Comparison of ENCODE assay signal across 11 cellular contexts in genomic region chr19:38721977-38722773, GRCh38. TPM values are rescaled to one million over a fixed set of nuclear protein-coding genes. Genes with fewer than 3 reads are reported as not detected.
DNase-seq lines count a peak whose midpoint lies in the region; ATAC-seq and TF ChIP-seq lines count a peak whose summit lies in the region.
"Had no signal": no experiment of that assay in that cellular context is flagged by ENCODE, and none has a peak within 500 bp of the region (broad histone marks: within the 10 kb centered on the region; RNA-seq: fewer than 3 reads in every experiment).

No MANE protein-coding gene starts in this region.

- TF ChIP-seq POLR2A in body of pancreas (IDR thresholded peaks at IDR 0.05) = no peak

- H3K4me1 ChIP-seq in BLaER1 (peaks cover 37% of the 10 kb centered on the region), body of pancreas (peaks cover 34% of the 10 kb centered on the region), psoas muscle (peaks cover 27% of the 10 kb centered on the region)

- ATAC-seq in body of pancreas (peak; percentile 37), psoas muscle (no peak)

- no peaks in the 10 kb centered on the region for H3K9me3 ChIP-seq in BLaER1
- no peaks in the 10 kb centered on the region for H3K9me3 ChIP-seq in body of pancreas
- H3K9me3 ChIP-seq in psoas muscle = no peaks in the 10 kb centered on the region

- H4K20me1 ChIP-seq in BLaER1 = no peaks in the 10 kb centered on the region

- H3K9ac ChIP-seq in BLaER1 = peak overlapping the region; percentile 70

- intact Hi-C loops in body of pancreas (cut with DNase I) (no loop called here), psoas muscle (cut with DNase I) (no loop called here)

- H3K27me3 ChIP-seq in BLaER1 (no peaks in the 10 kb centered on the region), body of pancreas (no peaks in the 10 kb centered on the region), psoas muscle (ENCODE audit: insufficient read depth in 3 of 3, low read length in 2 of 3) (no peaks in the 10 kb centered on the region)

- H3K4me3 ChIP-seq in BLaER1 (no peak overlapping the region), body of pancreas (no peak overlapping the region), psoas muscle (no peak overlapping the region)

- TF ChIP-seq CTCF in body of pancreas (IDR thresholded peaks at IDR 0.05) (no peak), psoas muscle (IDR thresholded peaks at IDR 0.05) (no peak)

- H3K36me3 ChIP-seq in BLaER1 = peaks cover 100% of the 10 kb centered on the region
- peaks cover 30 to 53% of the 10 kb centered on the region in 2 donors for H3K36me3 ChIP-seq in body of pancreas (replicated peaks in 1 of 2; ENCODE audit: insufficient read depth in 1 of 2, low read depth in 2 of 2)
- peaks cover 4 to 95% of the 10 kb centered on the region in 2 donors for H3K36me3 ChIP-seq in psoas muscle (ENCODE audit: insufficient read depth in 1 of 2, low read depth in 1 of 2)

- peak in 2 of 4 donors; percentile 55 to 57 for DNase-seq in body of pancreas
- DNase-seq in hypothalamus (lab: John Stamatoyannopoulos, UW) = peak in 44 of 51 donors; percentile 10 to 94 (median 74)
- no peak for DNase-seq in psoas muscle
- DNase-seq in NCI-H128 (lab: John Stamatoyannopoulos, UW; ENCODE audit: unreplicated experiment) = no peak
- no peak for DNase-seq in activated gamma-delta T cell (lab: John Stamatoyannopoulos, UW)
- no peak for DNase-seq in NCI-H146 treated with DMSO at 0.1 percent for 48 hours (lab: John Stamatoyannopoulos, UW; ENCODE audit: unreplicated experiment)
- no peak for DNase-seq in stimulated activated CD8-positive, alpha-beta memory T cell treated with anti-CD3 and anti-CD28 coated beads, Interleukin-4, amount 100 ng/mL, for 48 hours
- DNase-seq: cortex of kidney; NCI-H446 treated with DMSO at 0.1 percent for 48 hours; stimulated activated naive CD4-positive, alpha-beta T cell had no signal

- H3K27ac ChIP-seq in BLaER1 (peak overlapping the region; percentile 62), body of pancreas (peak overlapping the region; percentile 12 to 71 (median 66)), psoas muscle (peak overlapping the region; percentile 73)

- peak overlapping the region; percentile 73 for H3K4me2 ChIP-seq in BLaER1

- WGBS in body of pancreas, 2 donors = 43 to 46% methylated on average over 15 to 17 of the region's 17 CpGs
- WGBS in psoas muscle, 3 donors = 46 to 54% (median 50%) methylated on average over 17 of the region's 17 CpGs

RNA-seq across cellular contexts. Expression of gene CAPN12, which starts 22.1 kb away (rescaled TPM):
- total RNA-seq in body of pancreas (10 to 100 TPM in 1 of 2 donors, 1 to 10 TPM in 1; 9.9 to 11.4 TPM), psoas muscle (under 1 TPM; 0.32 to 0.64 (median 0.52) TPM)
- polyA plus RNA-seq in psoas muscle = under 1 TPM; 0.27 to 0.35 (median 0.34) TPM

RNA-seq across cellular contexts. Expression of gene LGALS7, which starts 51.1 kb away (rescaled TPM):
- total RNA-seq in body of pancreas (not detected), psoas muscle (not detected)
- not detected for polyA plus RNA-seq in psoas muscle

Comparison
In these comparisons a context has a peak if more than half of its experiments do, and no peak if none do; other contexts are left out.
1. DNase-seq: peak in hypothalamus (44 of 51); none in psoas muscle (0 of 2), NCI-H128 (single experiment), activated gamma-delta T cell (single experiment), NCI-H146 treated with DMSO at 0.1 percent for 48 hours (single experiment) and stimulated activated CD8-positive, alpha-beta memory T cell treated with anti-CD3 and anti-CD28 coated beads, Interleukin-4, amount 100 ng/mL, for 48 hours (single experiment).
2. RNA of gene CAPN12, which starts 22.1 kb away (total RNA-seq): 9.9 to 11.4 TPM in body of pancreas; 0.32 to 0.64 TPM in psoas muscle; every median in the first group is over 4 times any median in the second.
3. Peak in every context shown above with its lines, with median percentiles within 50 percentile points of each other: H3K27ac ChIP-seq.